In genomic region chr14:53216888-53217282, GRCh38 we compare ENCODE assay signal across 1 cellular context.
A peak's percentile ranks its signal among the peaks of the same experiment; 100 is the strongest.
TF ChIP-seq lines count a peak whose summit lies in the region.

No MANE protein-coding gene starts in this region.

TF ChIP-seq in HEK293, 187 proteins besides CTCF, POLR2A, EP300 and RAD21:
- TF ChIP-seq ZNF350 (tag by site-specific recombination; IDR thresholded peaks at IDR 0.05): peak; percentile 86
